In genomic region chr3:73389104-73389809, GRCh38 we compare ENCODE assay signal across 20 cellular contexts.
"Had no signal": no experiment of that assay in that cellular context is flagged by ENCODE, and none has a peak within 500 bp of the region (broad histone marks: within the 10 kb centered on the region; RNA-seq: fewer than 3 reads in every experiment).

No MANE protein-coding gene starts in this region.

- H3K4me3 Mint-ChIP-seq: activated naive CD4-positive, alpha-beta T cell treated with anti-CD3 and anti-CD28 coated beads for 36 hours; activated T-cell treated with anti-CD3 and anti-CD28 coated beads, Interleukin-2, amount 50 U/mL, for 4 hours; natural killer cell treated with Interleukin-12 subunit alpha and Interleukin-12 subunit beta and Interleukin-15 and Interleukin-18, amount 100 ng/mL, for 72 hours; stimulated activated naive CD8-positive, alpha-beta T cell treated with anti-CD3 and anti-CD28 coated beads, Interleukin-15, Interleukin-2, amounts not matched to agents 100 ng/mL and 50 ng/mL, for 24 hours; T-helper 1 cell treated with Interleukin-12 subunit alpha and Interleukin-12 subunit beta and Interleukin-4 antibody, amounts not matched to agents 30 μg/mL and 1 μg/mL, for 36 hours; type B pancreatic cell had no signal

- H3K36me3 ChIP-seq: breast epithelium, neutrophil, SJSA1 had no signal

- DNase-seq: activated CD4-positive, alpha-beta T cell treated with anti-CD3 and anti-CD28 coated beads, Interleukin-2, amount 50 U/mL, for 1 hour; activated CD8-positive, alpha-beta memory T cell treated with anti-CD3 and anti-CD28 coated beads, Interleukin-2, amount 50 U/mL, for 4 hours; activated naive CD4-positive, alpha-beta T cell treated with anti-CD3 and anti-CD28 coated beads for 36 hours; activated T-cell treated with anti-CD3 and anti-CD28 coated beads, Interleukin-2, amount 50 U/mL, for 4 hours; anterior cingulate cortex; esophagus squamous epithelium; heart left ventricle; kidney; left ventricle myocardium superior; pancreas had no signal

- H3K27me3 Mint-ChIP-seq: natural killer cell treated with Interleukin-12 subunit alpha and Interleukin-12 subunit beta and Interleukin-15 and Interleukin-18, amount 100 ng/mL, for 72 hours; stimulated activated naive CD8-positive, alpha-beta T cell treated with anti-CD3 and anti-CD28 coated beads, Interleukin-15, Interleukin-2, amounts not matched to agents 100 ng/mL and 50 ng/mL, for 24 hours had no signal

- H3K27me3 ChIP-seq: breast epithelium, esophagus squamous epithelium, heart left ventricle, neutrophil, pancreas, SJSA1, suprapubic skin had no signal

- H3K36me3 Mint-ChIP-seq: natural killer cell treated with Interleukin-12 subunit alpha and Interleukin-12 subunit beta and Interleukin-15 and Interleukin-18, amount 100 ng/mL, for 72 hours had no signal

- H3K27ac ChIP-seq: heart left ventricle, neutrophil, pancreas, SJSA1, suprapubic skin had no signal

- H3K9me3 ChIP-seq: breast epithelium, heart left ventricle, neutrophil, pancreas, SJSA1, suprapubic skin had no signal

- H3K27ac Mint-ChIP-seq: activated naive CD4-positive, alpha-beta T cell treated with anti-CD3 and anti-CD28 coated beads for 36 hours; natural killer cell treated with Interleukin-12 subunit alpha and Interleukin-12 subunit beta and Interleukin-15 and Interleukin-18, amount 100 ng/mL, for 72 hours; stimulated activated naive CD8-positive, alpha-beta T cell treated with anti-CD3 and anti-CD28 coated beads, Interleukin-15, Interleukin-2, amounts not matched to agents 100 ng/mL and 50 ng/mL, for 24 hours; T-helper 1 cell treated with Interleukin-12 subunit alpha and Interleukin-12 subunit beta and Interleukin-4 antibody, amounts not matched to agents 30 μg/mL and 1 μg/mL, for 36 hours; type B pancreatic cell had no signal

- H3K4me1 ChIP-seq: breast epithelium, esophagus squamous epithelium, heart left ventricle, pancreas, SJSA1 had no signal

- H3K4me3 ChIP-seq: breast epithelium, coronary artery, esophagus squamous epithelium, heart left ventricle, pancreas, SJSA1, suprapubic skin had no signal

- H3K9me3 Mint-ChIP-seq: activated naive CD4-positive, alpha-beta T cell treated with anti-CD3 and anti-CD28 coated beads for 36 hours; activated T-cell treated with anti-CD3 and anti-CD28 coated beads, Interleukin-2, amount 50 U/mL, for 4 hours; stimulated activated naive CD8-positive, alpha-beta T cell treated with anti-CD3 and anti-CD28 coated beads, Interleukin-15, Interleukin-2, amounts not matched to agents 100 ng/mL and 50 ng/mL, for 24 hours; T-helper 1 cell treated with Interleukin-12 subunit alpha and Interleukin-12 subunit beta and Interleukin-4 antibody, amounts not matched to agents 30 μg/mL and 1 μg/mL, for 36 hours; type B pancreatic cell had no signal

- ATAC-seq: activated CD4-positive, CD25-positive, alpha-beta regulatory T cell treated with anti-CD3 and anti-CD28 coated beads, Interleukin-2, amount 50 U/mL, for 24 hours; activated T-cell treated with anti-CD3 and anti-CD28 coated beads, Interleukin-2, amount 50 U/mL, for 4 hours; heart left ventricle; left ventricle myocardium superior; natural killer cell treated with Interleukin-12 subunit alpha and Interleukin-12 subunit beta and Interleukin-15 and Interleukin-18, amount 100 ng/mL, for 72 hours had no signal
